Comparison of ENCODE assay signal across 1 cellular context in the genomic region with DNA sequence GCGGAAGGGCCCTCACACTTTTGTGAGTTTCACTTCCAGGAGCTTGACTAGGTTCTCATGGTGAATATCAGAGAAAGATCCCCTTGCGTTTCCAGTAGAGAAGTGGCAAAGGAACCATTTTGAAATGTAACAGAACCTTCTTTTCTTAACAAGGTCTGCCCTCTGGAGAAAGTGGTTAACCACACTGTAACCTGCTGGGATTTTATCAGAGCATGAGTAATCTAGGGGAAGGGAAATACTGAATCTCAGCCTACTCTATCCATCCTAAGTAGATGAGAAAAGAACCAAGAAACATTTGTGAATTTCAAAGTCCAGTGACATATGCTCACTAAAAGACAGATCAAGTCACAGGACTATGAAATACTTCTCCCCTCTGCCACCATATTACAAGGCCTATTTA.
TF ChIP-seq lines count a peak whose summit lies in the region.

No MANE protein-coding gene starts in this region.

TF ChIP-seq in GM12878, 131 proteins besides CTCF, POLR2A, EP300 and RAD21 (continued from another document):
- TF ChIP-seq, protein P1, sequence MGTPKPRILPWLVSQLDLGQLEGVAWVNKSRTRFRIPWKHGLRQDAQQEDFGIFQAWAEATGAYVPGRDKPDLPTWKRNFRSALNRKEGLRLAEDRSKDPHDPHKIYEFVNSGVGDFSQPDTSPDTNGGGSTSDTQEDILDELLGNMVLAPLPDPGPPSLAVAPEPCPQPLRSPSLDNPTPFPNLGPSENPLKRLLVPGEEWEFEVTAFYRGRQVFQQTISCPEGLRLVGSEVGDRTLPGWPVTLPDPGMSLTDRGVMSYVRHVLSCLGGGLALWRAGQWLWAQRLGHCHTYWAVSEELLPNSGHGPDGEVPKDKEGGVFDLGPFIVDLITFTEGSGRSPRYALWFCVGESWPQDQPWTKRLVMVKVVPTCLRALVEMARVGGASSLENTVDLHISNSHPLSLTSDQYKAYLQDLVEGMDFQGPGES (IDR thresholded peaks at IDR 0.05), result no peak
- TF ChIP-seq, protein P2, sequence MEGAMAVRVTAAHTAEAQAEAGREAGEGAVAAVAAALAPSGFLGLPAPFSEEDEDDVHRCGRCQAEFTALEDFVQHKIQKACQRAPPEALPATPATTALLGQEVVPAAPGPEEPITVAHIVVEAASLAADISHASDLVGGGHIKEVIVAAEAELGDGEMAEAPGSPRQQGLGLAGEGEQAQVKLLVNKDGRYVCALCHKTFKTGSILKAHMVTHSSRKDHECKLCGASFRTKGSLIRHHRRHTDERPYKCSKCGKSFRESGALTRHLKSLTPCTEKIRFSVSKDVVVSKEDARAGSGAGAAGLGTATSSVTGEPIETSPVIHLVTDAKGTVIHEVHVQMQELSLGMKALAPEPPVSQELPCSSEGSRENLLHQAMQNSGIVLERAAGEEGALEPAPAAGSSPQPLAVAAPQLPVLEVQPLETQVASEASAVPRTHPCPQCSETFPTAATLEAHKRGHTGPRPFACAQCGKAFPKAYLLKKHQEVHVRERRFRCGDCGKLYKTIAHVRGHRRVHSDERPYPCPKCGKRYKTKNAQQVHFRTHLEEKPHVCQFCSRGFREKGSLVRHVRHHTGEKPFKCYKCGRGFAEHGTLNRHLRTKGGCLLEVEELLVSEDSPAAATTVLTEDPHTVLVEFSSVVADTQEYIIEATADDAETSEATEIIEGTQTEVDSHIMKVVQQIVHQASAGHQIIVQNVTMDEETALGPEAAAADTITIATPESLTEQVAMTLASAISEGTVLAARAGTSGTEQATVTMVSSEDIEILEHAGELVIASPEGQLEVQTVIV (IDR thresholded peaks at IDR 0.05; ENCODE audit: borderline replicate concordance, partially characterized antibody), result no peak
- TF ChIP-seq MEF2A (IDR thresholded peaks at IDR 0.05; ENCODE audit: insufficient read depth, low read depth, low read length) (no peak), MEF2B (IDR thresholded peaks at IDR 0.05; ENCODE audit: partially characterized antibody, poor library complexity, severe bottlenecking) (no peak), SP1 (IDR thresholded peaks at IDR 0.05; ENCODE audit: low read depth, low read length) (no peak)
- TF ChIP-seq, protein P3, sequence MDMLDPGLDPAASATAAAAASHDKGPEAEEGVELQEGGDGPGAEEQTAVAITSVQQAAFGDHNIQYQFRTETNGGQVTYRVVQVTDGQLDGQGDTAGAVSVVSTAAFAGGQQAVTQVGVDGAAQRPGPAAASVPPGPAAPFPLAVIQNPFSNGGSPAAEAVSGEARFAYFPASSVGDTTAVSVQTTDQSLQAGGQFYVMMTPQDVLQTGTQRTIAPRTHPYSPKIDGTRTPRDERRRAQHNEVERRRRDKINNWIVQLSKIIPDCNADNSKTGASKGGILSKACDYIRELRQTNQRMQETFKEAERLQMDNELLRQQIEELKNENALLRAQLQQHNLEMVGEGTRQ (IDR thresholded peaks at IDR 0.05; ENCODE audit: borderline replicate concordance, low read depth, low read length), result no peak
